ENCODE assay signal across 1 cellular context in genomic region chr15:75107509-75107904, GRCh38.
TF ChIP-seq lines count a peak whose summit lies in the region.

No MANE protein-coding gene starts in this region.

TF ChIP-seq in A549, 52 proteins besides CTCF, POLR2A, EP300 and RAD21 (continued from another document):
- TF ChIP-seq KDM5A (IDR thresholded peaks at IDR 0.05), result no peak
- no peak for TF ChIP-seq JUNB (IDR thresholded peaks at IDR 0.05)
- TF ChIP-seq KDM1A (IDR thresholded peaks at IDR 0.05; ENCODE audit: low read depth), result no peak
- no peak for TF ChIP-seq GATA3 (IDR thresholded peaks at IDR 0.05; ENCODE audit: borderline replicate concordance)
- no peak for TF ChIP-seq TP53 (CRISPR knock-in tag; IDR thresholded peaks at IDR 0.05)
- no peak for TF ChIP-seq BHLHE40 (IDR thresholded peaks at IDR 0.05; ENCODE audit: low read depth, low read length)
- TF ChIP-seq MYC (IDR thresholded peaks at IDR 0.05; ENCODE audit: borderline replicate concordance, low read length), result no peak
- no peak for TF ChIP-seq ZNF302 (CRISPR knock-in tag; IDR thresholded peaks at IDR 0.05)
- TF ChIP-seq HOXB5 (CRISPR knock-in tag; IDR thresholded peaks at IDR 0.05), result no peak
- TF ChIP-seq NPAS2 (CRISPR knock-in tag; IDR thresholded peaks at IDR 0.05; ENCODE audit: borderline replicate concordance), result no peak
- TF ChIP-seq, protein P1, sequence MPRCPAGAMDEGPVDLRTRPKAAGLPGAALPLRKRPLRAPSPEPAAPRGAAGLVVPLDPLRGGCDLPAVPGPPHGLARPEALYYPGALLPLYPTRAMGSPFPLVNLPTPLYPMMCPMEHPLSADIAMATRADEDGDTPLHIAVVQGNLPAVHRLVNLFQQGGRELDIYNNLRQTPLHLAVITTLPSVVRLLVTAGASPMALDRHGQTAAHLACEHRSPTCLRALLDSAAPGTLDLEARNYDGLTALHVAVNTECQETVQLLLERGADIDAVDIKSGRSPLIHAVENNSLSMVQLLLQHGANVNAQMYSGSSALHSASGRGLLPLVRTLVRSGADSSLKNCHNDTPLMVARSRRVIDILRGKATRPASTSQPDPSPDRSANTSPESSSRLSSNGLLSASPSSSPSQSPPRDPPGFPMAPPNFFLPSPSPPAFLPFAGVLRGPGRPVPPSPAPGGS (IDR thresholded peaks at IDR 0.05), result no peak
- TF ChIP-seq MAFK (IDR thresholded peaks at IDR 0.05; ENCODE audit: partially characterized antibody), result no peak
- TF ChIP-seq MAX (IDR thresholded peaks at IDR 0.05), result no peak
- TF ChIP-seq ZFP36 (IDR thresholded peaks at IDR 0.05; ENCODE audit: borderline replicate concordance, partially characterized antibody), result no peak
- no peak for TF ChIP-seq ZSCAN20 (CRISPR knock-in tag; IDR thresholded peaks at IDR 0.05)
- TF ChIP-seq SMC3 (IDR thresholded peaks at IDR 0.05), result no peak
